8 cellular contexts compared by ENCODE assay signal in the genomic region with DNA sequence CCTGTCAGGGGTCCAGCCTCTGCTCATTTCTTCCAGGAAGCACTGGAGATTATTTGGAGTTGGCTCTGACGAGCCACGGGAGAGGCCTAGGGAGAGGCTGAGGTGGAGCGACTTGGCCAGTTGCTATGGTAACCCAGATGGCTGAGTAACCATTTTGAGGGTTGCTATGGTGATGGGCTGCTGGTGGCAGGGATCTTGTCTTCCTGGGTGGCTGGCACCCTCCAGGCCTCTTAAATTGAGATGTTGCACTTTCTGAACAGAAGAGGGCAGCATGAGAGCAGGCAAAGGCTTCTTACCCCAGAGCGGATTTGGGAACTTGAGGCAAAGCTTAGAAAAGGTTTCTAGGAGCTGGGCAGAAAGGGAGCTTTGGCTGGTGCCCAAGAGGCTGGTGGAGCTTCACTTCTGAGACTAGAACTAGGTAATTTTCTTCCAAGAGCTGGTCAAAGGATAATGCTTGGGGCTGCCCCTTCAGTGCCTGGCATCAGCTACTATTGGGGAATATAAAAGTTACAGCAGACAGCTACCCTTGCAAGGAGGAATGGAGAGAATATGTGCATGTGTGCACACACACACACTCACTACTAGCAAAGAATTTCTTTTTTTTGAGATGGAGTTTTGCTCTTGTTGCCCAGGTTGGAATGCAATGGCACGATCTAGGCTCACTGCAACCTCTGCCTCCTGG.
A peak's percentile ranks its signal among the peaks of the same experiment; 100 is the strongest.
DNase-seq lines count a peak whose midpoint lies in the region; ATAC-seq, FAIRE-seq and TF ChIP-seq lines count a peak whose summit lies in the region.

No MANE protein-coding gene starts in this region.

- intact Hi-C loops in pancreas (cut with DNase I) = loop anchor here in 2 of 3 donors (5.0 to 10.0 kb wide), 2 partner anchors 159 to 436 kb away; no protein-coding TSS in a partner anchor
- intact Hi-C loops in aorta (cut with DNase I) = loop anchor here in 1 of 2 donors (2.0 to 10.0 kb wide), 2 partner anchors 224 to 440 kb away; partner anchors contain the start of gene MYCBP

- TF ChIP-seq CTCF in pancreas (IDR thresholded peaks at IDR 0.05) = peak; percentile 8 to 56 (median 52)

- H3K36me3 ChIP-seq in SK-N-MC (ENCODE audit: insufficient read depth, low read length) (no peaks in the 10 kb centered on the region), pancreas (no peaks in the 10 kb centered on the region), aorta (ENCODE audit: control insufficient read depth in 1 of 2, insufficient read depth in 2 of 2, low read length in 1 of 2) (no peaks in the 10 kb centered on the region)

- H3K4me3 ChIP-seq in SK-N-MC (no peak overlapping the region), pancreas (no peak overlapping the region), aorta (ENCODE audit: low read length in 2 of 2) (no peak overlapping the region)

- DNase-seq in GM03348 (ENCODE audit: low spot score) (peak; percentile 92), NCI-H1048 (lab: John Stamatoyannopoulos, UW) (peak; percentile 62), SK-N-MC (ENCODE audit: low read depth, low spot score) (peak; percentile 85), globus pallidus (ENCODE audit: low spot score) (peak; percentile 82), pancreas (peak; percentile 50 to 74 (median 63)), aorta (peak; percentile 73 to 87)
- peak; percentile 54 for DNase-seq in activated naive CD4-positive, alpha-beta T cell treated with anti-CD3 and anti-CD28 coated beads, Interleukin-2, amount 50 U/mL, for 16 hours

- FAIRE-seq in pancreas (lab: Jason Lieb, UNC) = no peak

- no peak overlapping the region for H3K27ac ChIP-seq in SK-N-MC
- H3K27ac ChIP-seq in pancreas = no peak overlapping the region
- no peak overlapping the region for H3K27ac ChIP-seq in aorta (ENCODE audit: low read depth in 1 of 2, low read length in 2 of 2)

- H3K9ac ChIP-seq in SK-N-MC (ENCODE audit: insufficient read length) = no peak overlapping the region

- H3K4me1 ChIP-seq in pancreas (no peaks in the 10 kb centered on the region), aorta (ENCODE audit: control insufficient read depth in 1 of 2, insufficient read depth in 2 of 2, low read length in 2 of 2) (no peaks in the 10 kb centered on the region)

- peak; percentile 71 to 87 (median 87) for ATAC-seq in pancreas
- peak; percentile 84 for ATAC-seq in aorta (ENCODE audit: low FRiP score)
- ATAC-seq in GM18909 (IDR thresholded peaks at IDR 0.05; ENCODE audit: poor library complexity, unreplicated experiment) = no peak

- WGBS in pancreas, 2 donors = 14 to 21% methylated on average over 5 of the region's 5 CpGs
- 12 to 20% methylated on average over 5 of the region's 5 CpGs for WGBS in aorta, 2 donors

- no peaks in the 10 kb centered on the region for H3K27me3 ChIP-seq in pancreas
- no peaks in the 10 kb centered on the region for H3K27me3 ChIP-seq in aorta (ENCODE audit: control insufficient read depth in 1 of 2, insufficient read depth in 2 of 2, low read length in 1 of 2)

- no peaks in the 10 kb centered on the region for H3K9me3 ChIP-seq in SK-N-MC (ENCODE audit: low read depth, low read length)
- H3K9me3 ChIP-seq in pancreas = no peaks in the 10 kb centered on the region
- H3K9me3 ChIP-seq in aorta (ENCODE audit: control insufficient read depth, low read length) = no peaks in the 10 kb centered on the region
